In genomic region chr19:934197-934840, GRCh38 we compare ENCODE assay signal across 13 cellular contexts. TPM values are rescaled to one million over a fixed set of nuclear protein-coding genes. Genes with fewer than 3 reads are reported as not detected.
A peak's percentile ranks its signal among the peaks of the same experiment; 100 is the strongest.
DNase-seq lines count a peak whose midpoint lies in the region; ATAC-seq and TF ChIP-seq lines count a peak whose summit lies in the region.
"Had no signal": no experiment of that assay in that cellular context is flagged by ENCODE, and none has a peak within 500 bp of the region (broad histone marks: within the 10 kb centered on the region; RNA-seq: fewer than 3 reads in every experiment).

No MANE protein-coding gene starts in this region.

- intact Hi-C loops in left lung (cut with DNase I) = no loop called here
- intact Hi-C loops in spleen (cut with DNase I; ENCODE audit: low total_unique reads) = no loop called here

- no peaks in the 10 kb centered on the region for H3K27me3 ChIP-seq in GM06990 (replicated peaks; ENCODE audit: control insufficient read depth, insufficient read depth, low read length)
- H3K27me3 ChIP-seq in left lung = no peaks in the 10 kb centered on the region
- no peaks in the 10 kb centered on the region for H3K27me3 ChIP-seq in spleen (replicated peaks in 1 of 7)

- H3K27me3 Mint-ChIP-seq in type B pancreatic cell = no peaks in the 10 kb centered on the region
- H3K27me3 Mint-ChIP-seq: CD8-positive, alpha-beta memory T cell; IgD-negative memory B cell; T-helper 17 cell had no signal

- ATAC-seq in left lung = peak; percentile 2
- ATAC-seq: T-helper 17 cell had no signal

- peaks cover 14% of the 10 kb centered on the region for H3K4me1 Mint-ChIP-seq in type B pancreatic cell (ENCODE audit: unreplicated experiment)

- 80 to 87% (median 83%) methylated on average over 21 to 29 of the region's 29 CpGs for WGBS in spleen, 5 donors

- H3K9me3 ChIP-seq in left lung (no peaks in the 10 kb centered on the region), spleen (no peaks in the 10 kb centered on the region)

- no peak overlapping the region for H3K4me3 ChIP-seq in GM06990 (replicated peaks; ENCODE audit: low read depth, low read length)
- no peak overlapping the region for H3K4me3 ChIP-seq in left lung
- H3K4me3 ChIP-seq in spleen = peak overlapping the region in 1 of 8 donors; percentile 15

- peaks cover 9% of the 10 kb centered on the region for H3K36me3 Mint-ChIP-seq in type B pancreatic cell

- DNase-seq in GM06990 (ENCODE audit: extremely low read depth, insufficient read length) (peak; percentile 12), left lung (no peak), spleen (no peak), HUDEP-2 (lab: John Stamatoyannopoulos, UW; ENCODE audit: unreplicated experiment in 76 of 76) (no peak), NCI-H69 (lab: John Stamatoyannopoulos, UW) (no peak), type B pancreatic cell (ENCODE audit: extremely low spot score, unreplicated experiment) (no peak), anterior cingulate cortex (lab: John Stamatoyannopoulos, UW) (no peak)
- DNase-seq: CD8-positive, alpha-beta memory T cell; NCI-H187; T-helper 17 cell had no signal

- H3K4me1 ChIP-seq in left lung = peaks cover 32 to 63% of the 10 kb centered on the region in 2 donors
- peaks cover 31 to 95% (median 46%) of the 10 kb centered on the region in 6 donors for H3K4me1 ChIP-seq in spleen

- no peak overlapping the region for H3K4me3 Mint-ChIP-seq in type B pancreatic cell
- H3K4me3 Mint-ChIP-seq: T-helper 17 cell had no signal

- TF ChIP-seq CTCF in GM06990 (IDR thresholded peaks at IDR 0.05; ENCODE audit: insufficient read depth, low read length, poor library complexity, severe bottlenecking) = no peak
- TF ChIP-seq CTCF in VCaP (conservative IDR thresholded peaks at IDR 0.05) = no peak
- no peak for TF ChIP-seq CTCF in left lung (IDR thresholded peaks at IDR 0.05)
- TF ChIP-seq CTCF in spleen (IDR thresholded peaks at IDR 0.05 in 8 of 11, conservative IDR thresholded peaks at IDR 0.05 in 3 of 11) = no peak
- no peak for TF ChIP-seq CTCF in type B pancreatic cell (conservative IDR thresholded peaks at IDR 0.05)

- H3K9me3 Mint-ChIP-seq in type B pancreatic cell = no peaks in the 10 kb centered on the region

- H3K27ac ChIP-seq in VCaP (peak overlapping the region; percentile 87), left lung (peak overlapping the region; percentile 56 to 72), spleen (peak overlapping the region in 6 of 8 donors; percentile 37 to 73 (median 50))

- no peak overlapping the region for H3K27ac Mint-ChIP-seq in type B pancreatic cell
- H3K27ac Mint-ChIP-seq: T-helper 17 cell had no signal

- H3K36me3 ChIP-seq in GM06990 (ENCODE audit: control insufficient read depth, insufficient read depth, low read length) (peaks cover 36% of the 10 kb centered on the region), left lung (peaks cover 0 to 39% of the 10 kb centered on the region in 2 donors), spleen (peaks cover 0 to 76% (median 9%) of the 10 kb centered on the region in 6 donors)

- TF ChIP-seq POLR2A in spleen (IDR thresholded peaks at IDR 0.05) = no peak

RNA-seq across cellular contexts. Expression of gene ARID3A, which starts 8.5 kb away (rescaled TPM):
- total RNA-seq in left lung = 10 to 100 TPM; 20.7 to 35.7 TPM
- 10 to 100 TPM; 14.9 to 42.5 (median 22.6) TPM for total RNA-seq in spleen
- 10 to 100 TPM in 1 of 3 donors, 1 to 10 TPM in 2; 2.5 to 10.3 (median 3.2) TPM for polyA plus RNA-seq in spleen
- total RNA-seq in type B pancreatic cell (ENCODE audit: low replicate concordance) = 83.0 and 124 TPM in 2 replicates

RNA-seq across cellular contexts. Expression of gene KISS1R, which starts 17.2 kb away (rescaled TPM):
- total RNA-seq in left lung = under 1 TPM in 1 of 2 donors, not detected in 1; 0.23 TPM
- under 1 TPM in 5 of 7 donors, not detected in 2; 0.30 to 0.50 (median 0.37) TPM for total RNA-seq in spleen
- polyA plus RNA-seq in spleen = under 1 TPM; 0.22 to 0.42 (median 0.27) TPM
- total RNA-seq in type B pancreatic cell (ENCODE audit: low replicate concordance) = 1.2 and 2.2 TPM in 2 replicates

RNA-seq across cellular contexts. Expression of gene R3HDM4, which starts 21.3 kb away (rescaled TPM):
- 10 to 100 TPM; 46.1 to 66.3 TPM for total RNA-seq in left lung
- total RNA-seq in spleen = 100 to 1,000 TPM in 3 of 7 donors, 10 to 100 TPM in 4; 41.0 to 175 (median 90.9) TPM
- polyA plus RNA-seq in spleen = 10 to 100 TPM; 74.6 to 99.7 (median 87.4) TPM
- 48.8 and 56.7 TPM in 2 replicates for total RNA-seq in type B pancreatic cell (ENCODE audit: low replicate concordance)

RNA-seq across cellular contexts. Expression of gene RNU6-9, which starts 41.0 kb away (rescaled TPM):
- total RNA-seq in left lung = not detected
- total RNA-seq in spleen = not detected
- not detected for polyA plus RNA-seq in spleen
- not detected in 2 replicates for total RNA-seq in type B pancreatic cell (ENCODE audit: low replicate concordance)
- total RNA-seq: CD8-positive, alpha-beta memory T cell; lower leg skin; T-helper 17 cell had no signal
- polyA plus RNA-seq: CD8-positive, alpha-beta memory T cell; IgD-negative memory B cell had no signal

RNA-seq across cellular contexts. Expression of gene MED16, which starts 41.3 kb away (rescaled TPM):
- total RNA-seq in left lung (10 to 100 TPM; 51.7 to 55.8 TPM), spleen (10 to 100 TPM; 37.0 to 60.7 (median 52.7) TPM), type B pancreatic cell (ENCODE audit: low replicate concordance) (59.6 and 74.2 TPM in 2 replicates)
- polyA plus RNA-seq in spleen = 10 to 100 TPM; 43.2 to 82.1 (median 77.6) TPM
